In genomic region chr12:20722142-20722541, GRCh38 we compare ENCODE assay signal across 27 cellular contexts. TPM values are rescaled to one million over a fixed set of nuclear protein-coding genes. Genes with fewer than 3 reads are reported as not detected.
"Had no signal": no experiment of that assay in that cellular context is flagged by ENCODE, and none has a peak within 500 bp of the region (broad histone marks: within the 10 kb centered on the region; RNA-seq: fewer than 3 reads in every experiment).

No MANE protein-coding gene starts in this region.

- H3K27me3 Mint-ChIP-seq: brain; dendritic cell treated with granulocyte-macrophage colony-stimulating factor and Interleukin-4, amounts not matched to agents 40 ng/mL and 50 ng/mL, for 4 days; stimulated activated naive B cell treated with anti-CD40 and anti-IgM and Interleukin-4, amounts not matched to agents 10 μg/mL and 1 μg/mL and 100 μg/mL, for 72 hours had no signal

- H3K4me3 Mint-ChIP-seq: brain; dendritic cell treated with granulocyte-macrophage colony-stimulating factor and Interleukin-4, amounts not matched to agents 40 ng/mL and 50 ng/mL, for 4 days; immature natural killer cell; naive thymus-derived CD8-positive, alpha-beta T cell; neural progenitor cell; stimulated activated naive B cell treated with anti-CD40 and anti-IgM and Interleukin-4, amounts not matched to agents 10 μg/mL and 1 μg/mL and 100 μg/mL, for 72 hours had no signal

- H3K4me3 ChIP-seq: hepatocyte, left lung, lung, neural progenitor cell, sigmoid colon, smooth muscle cell, testis, upper lobe of left lung had no signal

- DNase-seq: activated CD4-positive, alpha-beta T cell treated with anti-CD3 and anti-CD28 coated beads, Interleukin-2, amount 50 U/mL, for 1 hour; activated CD4-positive, CD25-positive, alpha-beta regulatory T cell treated with anti-CD3 and anti-CD28 coated beads, Interleukin-2, amount 50 U/mL, for 72 hours; activated T-cell treated with anti-CD3 and anti-CD28 coated beads, Interleukin-2, amount 50 U/mL, for 1 hour; aorta; effector CD8-positive, alpha-beta T cell; foreskin melanocyte; immature natural killer cell; naive thymus-derived CD8-positive, alpha-beta T cell; posterior cingulate gyrus; sigmoid colon; stimulated activated CD4-positive, alpha-beta T cell treated with anti-CD3 and anti-CD28 coated beads, Interleukin-15, amount 100 ng/mL, for 24 hours; stimulated activated naive B cell treated with anti-CD40 and anti-IgM and Interleukin-4, amounts not matched to agents 10 μg/mL and 1 μg/mL and 100 μg/mL, for 72 hours; T-helper 2 cell; testis; upper lobe of left lung; WERI-Rb-1 had no signal

- H3K27ac ChIP-seq: hepatocyte, left lung, neural progenitor cell, sigmoid colon, testis, upper lobe of left lung, WERI-Rb-1 had no signal

- H2AFZ ChIP-seq: hepatocyte, neural progenitor cell had no signal

- H3K9ac ChIP-seq: neural progenitor cell had no signal

- H3K9me3 Mint-ChIP-seq: activated naive CD4-positive, alpha-beta T cell treated with anti-CD3 and anti-CD28 coated beads, Interleukin-2, amount 50 U/mL, for 72 hours; brain; dendritic cell treated with granulocyte-macrophage colony-stimulating factor and Interleukin-4, amounts not matched to agents 40 ng/mL and 50 ng/mL, for 4 days; neural progenitor cell; stimulated activated naive B cell treated with anti-CD40 and anti-IgM and Interleukin-4, amounts not matched to agents 10 μg/mL and 1 μg/mL and 100 μg/mL, for 72 hours had no signal

- H3K27ac Mint-ChIP-seq: activated naive CD4-positive, alpha-beta T cell treated with anti-CD3 and anti-CD28 coated beads, Interleukin-2, amount 50 U/mL, for 72 hours; brain; dendritic cell treated with granulocyte-macrophage colony-stimulating factor and Interleukin-4, amounts not matched to agents 40 ng/mL and 50 ng/mL, for 4 days; immature natural killer cell; naive thymus-derived CD8-positive, alpha-beta T cell; neural progenitor cell; stimulated activated naive B cell treated with anti-CD40 and anti-IgM and Interleukin-4, amounts not matched to agents 10 μg/mL and 1 μg/mL and 100 μg/mL, for 72 hours had no signal

- H3K4me1 Mint-ChIP-seq: brain; immature natural killer cell; naive thymus-derived CD8-positive, alpha-beta T cell; neural progenitor cell; stimulated activated naive B cell treated with anti-CD40 and anti-IgM and Interleukin-4, amounts not matched to agents 10 μg/mL and 1 μg/mL and 100 μg/mL, for 72 hours had no signal

- H3K36me3 ChIP-seq: left lung, neural progenitor cell, sigmoid colon, upper lobe of left lung, WERI-Rb-1 had no signal

- H3K4me1 ChIP-seq: left lung, neural progenitor cell, sigmoid colon, testis, upper lobe of left lung had no signal

- H3K9me3 ChIP-seq: left lung, sigmoid colon, testis, upper lobe of left lung had no signal

- H3K27me3 ChIP-seq: hepatocyte, left lung, neural progenitor cell, sigmoid colon, testis, upper lobe of left lung had no signal

- H3K36me3 Mint-ChIP-seq: activated naive CD4-positive, alpha-beta T cell treated with anti-CD3 and anti-CD28 coated beads, Interleukin-2, amount 50 U/mL, for 72 hours; brain; immature natural killer cell; naive thymus-derived CD8-positive, alpha-beta T cell; neural progenitor cell; stimulated activated naive B cell treated with anti-CD40 and anti-IgM and Interleukin-4, amounts not matched to agents 10 μg/mL and 1 μg/mL and 100 μg/mL, for 72 hours had no signal

- H3K4me2 ChIP-seq: hepatocyte, neural progenitor cell, smooth muscle cell had no signal

- H3K79me2 ChIP-seq: hepatocyte had no signal

- ATAC-seq: activated naive CD4-positive, alpha-beta T cell treated with anti-CD3 and anti-CD28 coated beads, Interleukin-2, amount 50 U/mL, for 72 hours; esophagus mucosa; left lung; naive thymus-derived CD8-positive, alpha-beta T cell; stimulated activated naive B cell treated with anti-CD40 and anti-IgM and Interleukin-4, amounts not matched to agents 10 μg/mL and 1 μg/mL and 100 μg/mL, for 72 hours had no signal

RNA-seq across cellular contexts. Expression of gene SLCO1C1, which starts 27.0 kb away (rescaled TPM):
- total RNA-seq: activated naive CD4-positive, alpha-beta T cell treated with anti-CD3 and anti-CD28 coated beads, Interleukin-2, amount 50 U/mL, for 72 hours; kidney epithelial cell; naive thymus-derived CD8-positive, alpha-beta T cell; renal cortical epithelial cell had no signal
- polyA plus RNA-seq: hepatocyte; immature natural killer cell; naive thymus-derived CD8-positive, alpha-beta T cell; smooth muscle cell had no signal
